In the genomic region with DNA sequence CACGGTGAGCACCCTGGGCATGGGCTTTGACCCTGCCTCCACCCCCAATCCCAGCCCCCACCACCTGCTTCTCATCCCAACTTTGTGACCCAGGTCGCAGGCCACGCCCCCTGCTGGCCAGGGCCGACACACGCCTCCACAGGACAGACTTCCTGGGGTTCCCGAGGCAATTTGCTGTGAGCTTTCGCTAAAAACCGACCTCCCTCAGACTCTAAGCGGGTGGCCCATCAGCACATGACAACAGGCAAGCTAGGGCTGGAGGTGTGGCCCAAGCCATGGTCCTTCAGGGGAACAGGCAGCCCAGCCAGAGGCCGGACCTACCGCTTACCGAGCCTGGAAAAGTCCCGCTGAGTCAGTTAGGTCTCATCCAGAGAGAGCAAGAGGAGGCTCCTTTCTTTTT, we compare ENCODE assay signal across 9 cellular contexts. TPM values are rescaled to one million over a fixed set of nuclear protein-coding genes. Genes with fewer than 3 reads are reported as not detected.
DNase-seq lines count a peak whose midpoint lies in the region; ATAC-seq lines count a peak whose summit lies in the region.
"Had no signal": no experiment of that assay in that cellular context is flagged by ENCODE, and none has a peak within 500 bp of the region (broad histone marks: within the 10 kb centered on the region; RNA-seq: fewer than 3 reads in every experiment).

No MANE protein-coding gene starts in this region.

- no peak for ATAC-seq in GM18907 (IDR thresholded peaks at IDR 0.05; ENCODE audit: unreplicated experiment)

- H3K4me3 ChIP-seq in Jurkat, Clone E6-1 (ENCODE audit: low read length) = no peak overlapping the region
- H3K4me3 ChIP-seq: SK-N-MC had no signal

- DNase-seq in ELF-1 (ENCODE audit: low read depth, low spot score) = peak; percentile 91
- DNase-seq in Jurkat, Clone E6-1 (ENCODE audit: low read depth, low spot score) = peak; percentile 15
- peak in 2 of 3 experiments; percentile 5 to 6 for DNase-seq in activated CD8-positive, alpha-beta memory T cell treated with anti-CD3 and anti-CD28 coated beads for 48 hours (ENCODE audit: low read depth in 2 of 3, low spot score in 2 of 3)
- DNase-seq in islet precursor cell = peak; percentile 89
- no peak for DNase-seq in NCI-H1417 (lab: John Stamatoyannopoulos, UW)
- DNase-seq in NCI-H1417 treated with DMSO at 0.1 percent for 48 hours (lab: John Stamatoyannopoulos, UW) = no peak
- DNase-seq in NCI-H526 treated with DMSO at 0.1 percent for 48 hours (lab: John Stamatoyannopoulos, UW) = no peak

RNA-seq across cellular contexts. Expression of a gene that starts 31.9 kb away (rescaled TPM):
- not detected for polyA plus RNA-seq in Jurkat, Clone E6-1 (2012; ENCODE audit: insufficient read depth, insufficient read length)

Comparison
In these comparisons a context has a peak if more than half of its experiments do, and no peak if none do; other contexts are left out.
1. DNase-seq: peak in ELF-1 (single experiment), Jurkat, Clone E6-1 (single experiment), activated CD8-positive, alpha-beta memory T cell treated with anti-CD3 and anti-CD28 coated beads for 48 hours (2 of 3) and islet precursor cell (single experiment); none in NCI-H1417 (0 of 3), NCI-H1417 treated with DMSO at 0.1 percent for 48 hours (single experiment) and NCI-H526 treated with DMSO at 0.1 percent for 48 hours (single experiment).